1 cellular context compared by ENCODE assay signal in genomic region chr4:86791126-86791525, GRCh38.
TF ChIP-seq lines count a peak whose summit lies in the region.

No MANE protein-coding gene starts in this region.

TF ChIP-seq in HepG2, 621 proteins besides CTCF, POLR2A, EP300 and RAD21 (continued from another document):
- TF ChIP-seq, protein P1, sequence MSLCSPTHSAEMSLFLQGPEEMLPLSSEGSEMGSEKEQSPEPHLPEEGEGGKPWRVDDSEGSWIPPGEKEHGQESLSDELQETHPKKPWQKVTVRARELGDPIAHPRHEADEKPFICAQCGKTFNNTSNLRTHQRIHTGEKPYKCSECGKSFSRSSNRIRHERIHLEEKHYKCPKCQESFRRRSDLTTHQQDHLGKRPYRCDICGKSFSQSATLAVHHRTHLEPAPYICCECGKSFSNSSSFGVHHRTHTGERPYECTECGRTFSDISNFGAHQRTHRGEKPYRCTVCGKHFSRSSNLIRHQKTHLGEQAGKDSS (CRISPR knock-in tag; IDR thresholded peaks at IDR 0.05; ENCODE audit: borderline replicate concordance, low read depth) = no peak
TF ChIP-seq in HepG2: peak in this region for 71.
